ENCODE assay signal across 25 cellular contexts in the genomic region with DNA sequence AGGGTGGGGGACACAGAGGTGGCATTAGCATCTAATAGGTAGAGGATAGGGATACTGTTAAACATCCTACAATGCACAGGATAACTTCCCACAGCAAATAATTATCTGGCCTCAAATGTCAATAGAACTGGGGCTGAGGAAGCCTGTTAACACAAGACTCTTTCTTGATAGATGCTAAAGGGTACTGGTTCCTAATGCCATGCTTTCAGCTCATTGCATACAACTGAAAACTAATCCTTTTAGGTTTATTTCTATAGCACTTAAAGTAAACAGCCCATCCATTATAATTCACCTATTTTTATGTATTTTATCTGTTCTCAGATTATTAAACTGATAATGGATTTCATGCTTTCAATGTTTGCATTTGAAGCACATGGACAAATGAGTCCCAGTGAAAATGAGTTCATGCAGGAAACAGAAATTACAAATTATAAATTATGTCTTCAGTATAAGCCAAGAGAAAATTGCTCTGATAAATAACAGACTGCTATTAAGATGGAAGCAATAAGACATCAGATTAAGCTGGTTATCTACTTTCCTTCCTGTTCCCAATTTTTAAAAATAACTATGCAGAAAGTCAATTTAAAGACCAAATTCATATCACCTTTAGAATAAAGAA.
"Had no signal": no experiment of that assay in that cellular context is flagged by ENCODE, and none has a peak within 500 bp of the region (broad histone marks: within the 10 kb centered on the region; RNA-seq: fewer than 3 reads in every experiment).

No MANE protein-coding gene starts in this region.

- H3K4me3 ChIP-seq: colonic mucosa, esophagus squamous epithelium, gastrocnemius medialis, heart right ventricle, left lung, lower lobe of right lung, mucosa of descending colon had no signal

- H3K4me3 Mint-ChIP-seq: dendritic cell treated with granulocyte-macrophage colony-stimulating factor and Interleukin-4, amounts not matched to agents 40 ng/mL and 50 ng/mL, for 4 days; effector memory CD8-positive, alpha-beta T cell; endodermal cell; mesothelial cell of epicardium; naive B cell had no signal

- H3K36me3 ChIP-seq: colonic mucosa, esophagus squamous epithelium, gastrocnemius medialis, heart right ventricle, left lung, lower lobe of right lung had no signal

- H3K4me1 ChIP-seq: colonic mucosa, esophagus squamous epithelium, gastrocnemius medialis, heart right ventricle, left lung, lower lobe of right lung had no signal

- H3K27ac ChIP-seq: colonic mucosa, epithelial cell of prostate, esophagus squamous epithelium, gastrocnemius medialis, heart right ventricle, left lung, lower lobe of right lung had no signal

- H3K27ac Mint-ChIP-seq: dendritic cell treated with granulocyte-macrophage colony-stimulating factor and Interleukin-4, amounts not matched to agents 40 ng/mL and 50 ng/mL, for 4 days; effector memory CD8-positive, alpha-beta T cell; endodermal cell; mesothelial cell of epicardium; naive B cell had no signal

- H3K9me3 Mint-ChIP-seq: dendritic cell treated with granulocyte-macrophage colony-stimulating factor and Interleukin-4, amounts not matched to agents 40 ng/mL and 50 ng/mL, for 4 days; effector memory CD8-positive, alpha-beta T cell; mesothelial cell of epicardium had no signal

- H3K27me3 ChIP-seq: colonic mucosa, esophagus squamous epithelium, gastrocnemius medialis, left lung had no signal

- H3K27me3 Mint-ChIP-seq: dendritic cell treated with granulocyte-macrophage colony-stimulating factor and Interleukin-4, amounts not matched to agents 40 ng/mL and 50 ng/mL, for 4 days had no signal

- H3K9me3 ChIP-seq: colonic mucosa, esophagus squamous epithelium, gastrocnemius medialis, heart right ventricle, left lung, lower lobe of right lung, mucosa of descending colon had no signal

- DNase-seq: colonic mucosa; cortex of kidney; effector CD8-positive, alpha-beta T cell; effector memory CD8-positive, alpha-beta T cell; endodermal cell; erythroblast; esophagus squamous epithelium; foreskin fibroblast; foreskin melanocyte; gastrocnemius medialis; glutamatergic neuron; head of caudate nucleus; heart right ventricle; hippocampal formation; left cardiac atrium; left lung; left ventricle myocardium superior; lower lobe of right lung; mesenchymal stem cell; mucosa of descending colon; naive B cell had no signal

- ATAC-seq: effector memory CD8-positive, alpha-beta T cell; esophagus mucosa; gastrocnemius medialis; heart right ventricle; left cardiac atrium; left lung; left ventricle myocardium superior; lower lobe of right lung; mucosa of descending colon had no signal

- H3K4me1 Mint-ChIP-seq: endodermal cell had no signal

- H3K36me3 Mint-ChIP-seq: mesothelial cell of epicardium, naive B cell had no signal
